In the genomic region with DNA sequence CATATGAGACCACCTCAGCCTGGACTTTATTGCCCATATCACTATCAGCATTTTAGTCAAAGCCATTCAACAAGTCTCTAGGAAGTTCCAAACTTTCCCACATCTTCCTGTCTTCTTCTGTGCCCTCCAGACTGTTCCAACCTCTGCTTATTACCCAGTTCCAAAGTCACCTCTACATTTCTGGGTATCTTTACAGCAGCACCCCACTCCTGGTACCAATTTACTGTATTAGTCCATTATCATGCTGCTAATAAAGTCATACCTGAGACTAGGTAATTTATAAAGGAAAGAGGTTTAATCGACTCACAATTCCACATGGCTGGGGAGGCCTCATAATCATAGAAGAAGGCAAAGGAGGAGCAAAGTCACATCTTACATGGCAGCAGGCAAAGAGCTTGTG, we compare ENCODE assay signal across 9 cellular contexts. TPM values are rescaled to one million over a fixed set of nuclear protein-coding genes. Genes with fewer than 3 reads are reported as not detected.
"Had no signal": no experiment of that assay in that cellular context is flagged by ENCODE, and none has a peak within 500 bp of the region (broad histone marks: within the 10 kb centered on the region; RNA-seq: fewer than 3 reads in every experiment).

No MANE protein-coding gene starts in this region.

RNA-seq across cellular contexts. Expression of a gene that starts 16.1 kb away (rescaled TPM):
- total RNA-seq: stomach, subcutaneous adipose tissue, suprapubic skin, thoracic aorta, transverse colon, upper lobe of right lung, ureter, vagina had no signal
- polyA plus RNA-seq: stomach, urinary bladder had no signal
